8 cellular contexts compared by ENCODE assay signal in genomic region chr17:882827-883585, GRCh38.
DNase-seq lines count a peak whose midpoint lies in the region; ATAC-seq and TF ChIP-seq lines count a peak whose summit lies in the region.

No MANE protein-coding gene starts in this region.

- H3K27ac ChIP-seq in right lobe of liver, result peak overlapping the region; percentile 43 to 75 (median 63)
- peak overlapping the region; percentile 77 to 81 for H3K27ac ChIP-seq in tibial artery

- ATAC-seq in right lobe of liver, result peak; percentile 40 to 77 (median 71)
- no peak for ATAC-seq in HG02642 (IDR thresholded peaks at IDR 0.05; ENCODE audit: poor library complexity, unreplicated experiment)

- TF ChIP-seq POLR2A in right lobe of liver (IDR thresholded peaks at IDR 0.05), result no peak

- intact Hi-C loops in right lobe of liver (cut with DNase I), result loop anchor here in 1 of 2 donors (10.0 kb wide), 1 partner anchor 102 kb away; no protein-coding TSS in a partner anchor
- intact Hi-C loops in tibial artery (cut with DNase I; ENCODE audit: low total_unique reads), result no loop called here

- H3K36me3 ChIP-seq in right lobe of liver (no peaks in the 10 kb centered on the region), tibial artery (no peaks in the 10 kb centered on the region)

- peaks cover 0 to 23% (median 5%) of the 10 kb centered on the region in 4 donors for H3K4me1 ChIP-seq in right lobe of liver
- peaks cover 6 to 74% (median 45%) of the 10 kb centered on the region in 4 donors for H3K4me1 ChIP-seq in tibial artery

- H3K27me3 ChIP-seq in right lobe of liver (no peaks in the 10 kb centered on the region), tibial artery (no peaks in the 10 kb centered on the region)

- 53% methylated on average over 8 of the region's 14 CpGs for WGBS in right lobe of liver (ENCODE audit: insufficient coverage, low coverage, low lambda C conversion rate, missing lambda C conversion rate)

- DNase-seq in LNCaP clone FGC (ENCODE audit: low read depth) (peak; percentile 87), dermis blood vessel endothelial cell (peak; percentile 64), right lobe of liver (peak in 2 of 3 donors; percentile 73 to 81), tibial artery (peak; percentile 66 to 89), UCSD-AML1 (lab: John Stamatoyannopoulos, UW; ENCODE audit: unreplicated experiment) (no peak), SKM-1 (lab: John Stamatoyannopoulos, UW; ENCODE audit: unreplicated experiment) (no peak)
- no peak for DNase-seq in activated CD8-positive, alpha-beta memory T cell treated with anti-CD3 and anti-CD28 coated beads, Interleukin-2, amount 50 U/mL, for 4 hours

- TF ChIP-seq CTCF in LNCaP clone FGC (IDR thresholded peaks at IDR 0.05; ENCODE audit: control insufficient read depth, extremely low read depth, insufficient read depth) (no peak), right lobe of liver (IDR thresholded peaks at IDR 0.05) (no peak), tibial artery (IDR thresholded peaks at IDR 0.05) (no peak)

- H3K9me3 ChIP-seq in right lobe of liver (no peaks in the 10 kb centered on the region), tibial artery (no peaks in the 10 kb centered on the region)

- H3K4me3 ChIP-seq in LNCaP clone FGC (ENCODE audit: low read depth, low read length) (no peak overlapping the region), right lobe of liver (no peak overlapping the region), tibial artery (no peak overlapping the region)

Comparison
In these comparisons a context has a peak if more than half of its experiments do, and no peak if none do; other contexts are left out.
1. DNase-seq: peak in LNCaP clone FGC (single experiment), dermis blood vessel endothelial cell (single experiment), right lobe of liver (2 of 3) and tibial artery (2 of 2); none in activated CD8-positive, alpha-beta memory T cell treated with anti-CD3 and anti-CD28 coated beads, Interleukin-2, amount 50 U/mL, for 4 hours (single experiment), UCSD-AML1 (single experiment) and SKM-1 (single experiment).